Comparison of ENCODE assay signal across 10 cellular contexts in genomic region chrX:19515615-19516105, GRCh38. TPM values are rescaled to one million over a fixed set of nuclear protein-coding genes. Genes with fewer than 3 reads are reported as not detected.
DNase-seq lines count a peak whose midpoint lies in the region; ATAC-seq and TF ChIP-seq lines count a peak whose summit lies in the region.
"Had no signal": no experiment of that assay in that cellular context is flagged by ENCODE, and none has a peak within 500 bp of the region (broad histone marks: within the 10 kb centered on the region; RNA-seq: fewer than 3 reads in every experiment).

No MANE protein-coding gene starts in this region.

- H3K36me3 Mint-ChIP-seq in activated T-cell treated with anti-CD3 and anti-CD28 coated beads, Interleukin-2, amount 50 U/mL, for 72 hours (ENCODE audit: insufficient read depth in 2 of 2), result no peaks in the 10 kb centered on the region

- no peak for TF ChIP-seq POLR2A in testis (IDR thresholded peaks at IDR 0.05)

- 3% methylated on average over 22 of the region's 23 CpGs for WGBS in right cardiac atrium
- 0% methylated on average over 3 to 16 of the region's 23 CpGs for WGBS in testis, 2 donors

- H3K27ac Mint-ChIP-seq in activated T-cell treated with anti-CD3 and anti-CD28 coated beads, Interleukin-2, amount 50 U/mL, for 72 hours, result no peak overlapping the region
- H3K27ac Mint-ChIP-seq: activated T-helper 2 cell treated with anti-CD3 and anti-CD28 coated beads, Interferon-gamma antibody, Interleukin-2, Interleukin-4, amounts not matched to agents 10 μg/mL and 5 μg/mL and 100 μg/mL, durations not matched to agents 14 hours and 24 hours and 36 hours had no signal

- H3K9me3 Mint-ChIP-seq in activated T-cell treated with anti-CD3 and anti-CD28 coated beads, Interleukin-2, amount 50 U/mL, for 72 hours, result no peaks in the 10 kb centered on the region
- H3K9me3 Mint-ChIP-seq: activated T-helper 2 cell treated with anti-CD3 and anti-CD28 coated beads, Interferon-gamma antibody, Interleukin-2, Interleukin-4, amounts not matched to agents 10 μg/mL and 5 μg/mL and 100 μg/mL, durations not matched to agents 14 hours and 24 hours and 36 hours had no signal

- peak overlapping the region; percentile 54 for H3K4me2 ChIP-seq in OCI-LY1 (ENCODE audit: low read length)

- H3K27me3 Mint-ChIP-seq in activated T-cell treated with anti-CD3 and anti-CD28 coated beads, Interleukin-2, amount 50 U/mL, for 72 hours (ENCODE audit: low read depth), result peaks cover 32% of the 10 kb centered on the region

- H3K9me3 ChIP-seq in OCI-LY1 (ENCODE audit: low read length), result no peaks in the 10 kb centered on the region
- H3K9me3 ChIP-seq in right cardiac atrium (ENCODE audit: control insufficient read depth, low read length), result no peaks in the 10 kb centered on the region
- H3K9me3 ChIP-seq in testis, result no peaks in the 10 kb centered on the region

- ATAC-seq in activated T-cell treated with anti-CD3 and anti-CD28 coated beads, Interleukin-2, amount 50 U/mL, for 72 hours (replicated peaks in 1 of 2), result no peak
- ATAC-seq in right cardiac atrium, result no peak

- H3K27ac ChIP-seq in OCI-LY1 (ENCODE audit: low read depth, low read length, poor library complexity, severe bottlenecking) (no peak overlapping the region), right cardiac atrium (ENCODE audit: low read length) (no peak overlapping the region), testis (no peak overlapping the region)

- no peaks in the 10 kb centered on the region for H3K79me2 ChIP-seq in OCI-LY1 (ENCODE audit: insufficient read depth, low read length)

- H3K27me3 ChIP-seq in OCI-LY1 (ENCODE audit: insufficient read depth, low read length) (no peaks in the 10 kb centered on the region), right cardiac atrium (ENCODE audit: control insufficient read depth, insufficient read depth) (no peaks in the 10 kb centered on the region), testis (no peaks in the 10 kb centered on the region)

- no peaks in the 10 kb centered on the region for H3K4me1 Mint-ChIP-seq in activated T-cell treated with anti-CD3 and anti-CD28 coated beads, Interleukin-2, amount 50 U/mL, for 72 hours (ENCODE audit: low read depth)

- no peaks in the 10 kb centered on the region for H4K20me1 ChIP-seq in OCI-LY1 (ENCODE audit: insufficient read depth, low read length)

- H3K4me3 Mint-ChIP-seq in activated T-cell treated with anti-CD3 and anti-CD28 coated beads, Interleukin-2, amount 50 U/mL, for 72 hours, result peak overlapping the region; percentile 66 to 78

- DNase-seq in activated T-cell treated with anti-CD3 and anti-CD28 coated beads, Interleukin-2, amount 50 U/mL, for 72 hours, result no peak
- DNase-seq in activated T-cell treated with anti-CD3 and anti-CD28 coated beads, Interleukin-2, amount 50 U/mL, for 1 hour, result no peak
- no peak for DNase-seq in right cardiac atrium
- DNase-seq in testis, result no peak
- no peak for DNase-seq in mesenteric fat pad (ENCODE audit: low spot score)
- no peak for DNase-seq in cerebellar cortex (ENCODE audit: low spot score)
- DNase-seq in stimulated activated naive CD4-positive, alpha-beta T cell treated with Interleukin-2 at 50 U/mL for 16 hours (lab: John Stamatoyannopoulos, UW), result no peak
- DNase-seq: DMS79 had no signal

- H3K4me1 ChIP-seq in OCI-LY1 (ENCODE audit: insufficient read depth, low read length, severe bottlenecking), result no peaks in the 10 kb centered on the region
- H3K4me1 ChIP-seq in right cardiac atrium (ENCODE audit: control insufficient read depth, insufficient read depth, low read length), result peaks cover 2% of the 10 kb centered on the region
- H3K4me1 ChIP-seq in testis, result peaks cover 3% of the 10 kb centered on the region

- H3K4me3 ChIP-seq in OCI-LY1 (ENCODE audit: low read depth, low read length, poor library complexity, severe bottlenecking) (peak overlapping the region; percentile 45), right cardiac atrium (ENCODE audit: low read length) (peak overlapping the region; percentile 52), testis (peak overlapping the region; percentile 21 to 29)

- intact Hi-C loops in right cardiac atrium (cut with DNase I) (no loop called here), testis (cut with DNase I; ENCODE audit: low total_unique reads) (no loop called here)

- H2AFZ ChIP-seq in OCI-LY1 (ENCODE audit: low read length), result no peak overlapping the region

- H3F3A ChIP-seq in OCI-LY1 (ENCODE audit: insufficient read depth, low read length), result no peaks in the 10 kb centered on the region

- TF ChIP-seq CTCF in OCI-LY1 (IDR thresholded peaks at IDR 0.05; ENCODE audit: low read length) (0 out of 2 replicates have a peak, but pooled peaks have one; percentile 9), testis (IDR thresholded peaks at IDR 0.05) (no peak)

- no peaks in the 10 kb centered on the region for H3K9me2 ChIP-seq in OCI-LY1 (ENCODE audit: low read depth, low read length)

- no peak overlapping the region for H3K9ac ChIP-seq in OCI-LY1 (ENCODE audit: low read length)

- H3K36me3 ChIP-seq in OCI-LY1 (ENCODE audit: insufficient read depth, low read length) (no peaks in the 10 kb centered on the region), testis (ENCODE audit: low read depth, missing control alignments) (no peaks in the 10 kb centered on the region)

RNA-seq across cellular contexts. Expression of gene MAP3K15, which starts 0.4 kb away (rescaled TPM):
- under 1 TPM; 0.70 to 0.83 TPM for total RNA-seq in activated T-cell treated with anti-CD3 and anti-CD28 coated beads, Interleukin-2, amount 50 U/mL, for 72 hours
- total RNA-seq in right cardiac atrium, result under 1 TPM in 3 of 4 donors, not detected in 1; 0.09 to 0.23 (median 0.17) TPM
- polyA plus RNA-seq in right cardiac atrium, result 0.45 TPM
- 1 to 10 TPM; 2.5 TPM for total RNA-seq in testis
- 1.7 TPM for polyA plus RNA-seq in testis (ENCODE audit: insufficient read depth, low read depth, low replicate concordance)
- 0.10 TPM for total RNA-seq in mesenteric fat pad
